ENCODE assay signal across 1 cellular context in the genomic region with DNA sequence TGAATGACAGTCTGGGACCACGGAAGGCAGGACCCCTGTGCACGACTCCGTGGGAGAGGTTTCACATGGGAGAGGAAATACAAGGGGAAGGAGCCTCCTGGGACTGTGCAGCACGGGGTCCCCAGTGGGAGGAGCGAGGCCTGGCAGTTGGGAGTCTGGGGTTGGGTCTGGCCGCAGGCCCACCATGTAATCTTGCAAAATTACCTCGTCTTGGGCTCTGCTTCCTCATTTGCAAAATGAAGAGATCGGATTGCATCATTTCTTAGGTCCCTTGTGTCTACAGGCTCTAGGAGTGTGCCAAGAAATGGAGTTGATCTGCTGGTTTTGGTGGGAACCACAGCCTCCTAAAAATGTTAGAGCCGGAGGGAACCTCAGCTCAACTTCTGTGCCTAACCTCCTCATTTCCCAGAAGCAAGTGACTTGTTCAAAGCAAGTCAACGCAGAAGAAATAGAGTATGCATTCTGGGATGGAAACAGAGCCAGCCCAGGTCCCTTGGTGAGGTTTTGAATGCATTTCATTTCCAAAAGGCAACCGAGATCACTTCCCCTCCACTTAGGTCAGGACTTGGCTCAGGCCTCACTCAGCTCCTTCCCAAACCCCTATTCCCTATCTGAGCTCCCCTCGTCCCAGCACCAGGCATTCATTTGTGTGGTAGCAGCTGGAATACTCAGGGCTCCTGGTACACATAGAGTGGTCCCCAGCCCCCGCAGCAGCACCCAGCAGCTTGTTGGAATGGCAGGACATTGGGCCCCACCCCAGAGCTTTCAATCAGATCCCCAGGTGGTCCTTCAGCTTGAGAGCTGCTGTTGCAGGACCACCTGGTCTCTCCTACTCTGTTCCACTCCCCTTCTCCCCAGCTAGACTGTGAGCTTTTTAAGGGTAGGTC.
A peak's percentile ranks its signal among the peaks of the same experiment; 100 is the strongest.
TF ChIP-seq lines count a peak whose summit lies in the region.

No MANE protein-coding gene starts in this region.

TF ChIP-seq in H1, 55 proteins besides CTCF, POLR2A, EP300 and RAD21:
- TF ChIP-seq POU5F1 (IDR thresholded peaks at IDR 0.05; ENCODE audit: low read depth, low read length) = no peak
- TF ChIP-seq NRF1 (IDR thresholded peaks at IDR 0.05; ENCODE audit: low read depth, low read length) = no peak
- no peak for TF ChIP-seq BCL11A (IDR thresholded peaks at IDR 0.05; ENCODE audit: low read depth in 2 of 2, low read length in 2 of 2)
- TF ChIP-seq SUZ12 (IDR thresholded peaks at IDR 0.05; ENCODE audit: low read length) = no peak
- TF ChIP-seq JUND (IDR thresholded peaks at IDR 0.05; ENCODE audit: low read length) = no peak
- TF ChIP-seq KDM1A (IDR thresholded peaks at IDR 0.05; ENCODE audit: borderline replicate concordance, low read length) = no peak
- TF ChIP-seq CEBPB (IDR thresholded peaks at IDR 0.05; ENCODE audit: low read depth, low read length) = 0 out of 2 replicates have a peak, but pooled peaks have one; percentile 7
- TF ChIP-seq SP2 (IDR thresholded peaks at IDR 0.05; ENCODE audit: low read length) = no peak
